Comparison of ENCODE assay signal across 19 cellular contexts in the genomic region with DNA sequence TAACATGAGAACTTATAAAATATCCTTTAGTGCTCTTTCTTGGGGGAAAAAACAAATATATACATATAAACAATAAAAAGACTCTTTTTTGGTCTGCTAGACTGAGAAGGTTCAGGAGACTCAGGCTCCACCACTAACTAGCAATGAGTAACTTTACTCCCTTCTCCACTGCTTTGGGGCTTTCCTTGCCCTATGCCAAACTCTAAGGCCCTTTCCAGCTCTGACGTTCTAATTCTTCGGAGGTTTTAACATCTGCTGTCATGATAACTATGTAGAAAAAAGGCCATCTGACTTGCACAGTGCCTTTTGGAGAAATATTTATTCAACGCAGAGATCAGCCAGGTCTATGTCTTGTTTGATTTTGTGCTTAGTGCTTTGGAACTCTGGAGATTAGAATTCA.
DNase-seq lines count a peak whose midpoint lies in the region; ATAC-seq and TF ChIP-seq lines count a peak whose summit lies in the region.
"Had no signal": no experiment of that assay in that cellular context is flagged by ENCODE, and none has a peak within 500 bp of the region (broad histone marks: within the 10 kb centered on the region; RNA-seq: fewer than 3 reads in every experiment).

No MANE protein-coding gene starts in this region.

- no peak for TF ChIP-seq EP300 in esophagus muscularis mucosa (IDR thresholded peaks at IDR 0.05)

- H3K27ac ChIP-seq in left ventricle myocardium inferior (replicated peaks) (peak overlapping the region; percentile 73), esophagus muscularis mucosa (replicated peaks in 1 of 4) (peak overlapping the region; percentile 33 to 72 (median 50)), psoas muscle (peak overlapping the region; percentile 0)
- H3K27ac ChIP-seq: C4-2B had no signal

- H3K36me3 ChIP-seq in left ventricle myocardium inferior (no peaks in the 10 kb centered on the region), esophagus muscularis mucosa (no peaks in the 10 kb centered on the region), psoas muscle (ENCODE audit: insufficient read depth in 1 of 2, low read depth in 1 of 2) (no peaks in the 10 kb centered on the region)
- H3K36me3 ChIP-seq: BE2C had no signal

- no peak for TF ChIP-seq POLR2A in esophagus muscularis mucosa (IDR thresholded peaks at IDR 0.05; ENCODE audit: low read depth)

- no peak for DNase-seq in left ventricle myocardium inferior
- DNase-seq in left cardiac atrium, result no peak
- DNase-seq in esophagus muscularis mucosa (ENCODE audit: extremely low spot score), result no peak
- no peak for DNase-seq in psoas muscle
- DNase-seq in stimulated activated CD4-positive, alpha-beta T cell treated with anti-CD3 and anti-CD28 coated beads, Interleukin-15, amount 100 ng/mL, for 24 hours, result no peak
- DNase-seq in ureter (ENCODE audit: low spot score), result no peak
- no peak for DNase-seq in Kasumi-1 (lab: John Stamatoyannopoulos, UW)
- DNase-seq: ACHN; BE2C; Caco-2; CD4-positive, alpha-beta T cell; DMS79; GDM1; GOT3; H7; HFFc6; IMR-90 had no signal

- H3K27me3 ChIP-seq in left ventricle myocardium inferior (ENCODE audit: low read depth) (no peaks in the 10 kb centered on the region), esophagus muscularis mucosa (no peaks in the 10 kb centered on the region), psoas muscle (ENCODE audit: insufficient read depth in 3 of 3, low read length in 2 of 3) (no peaks in the 10 kb centered on the region)
- H3K27me3 ChIP-seq: BE2C had no signal

- no peak for TF ChIP-seq CTCF in left ventricle myocardium inferior (IDR thresholded peaks at IDR 0.05; ENCODE audit: borderline replicate concordance)
- TF ChIP-seq CTCF in esophagus muscularis mucosa (IDR thresholded peaks at IDR 0.05), result no peak
- no peak for TF ChIP-seq CTCF in psoas muscle (IDR thresholded peaks at IDR 0.05)

- intact Hi-C loops in left ventricle myocardium inferior (cut with micrococcal nuclease), result no loop called here
- intact Hi-C loops in left cardiac atrium (cut with DNase I), result no loop called here
- intact Hi-C loops in esophagus muscularis mucosa (cut with DNase I), result no loop called here
- intact Hi-C loops in psoas muscle (cut with DNase I), result no loop called here

- H3K4me3 ChIP-seq in left ventricle myocardium inferior (no peak overlapping the region), esophagus muscularis mucosa (no peak overlapping the region), psoas muscle (no peak overlapping the region)

- WGBS in esophagus muscularis mucosa, result 47% methylated on average over 3 of the region's 3 CpGs
- WGBS in psoas muscle, 3 donors, result 26 to 52% (median 48%) methylated on average over 3 of the region's 3 CpGs

- H3K9me3 ChIP-seq in left ventricle myocardium inferior (replicated peaks) (no peaks in the 10 kb centered on the region), esophagus muscularis mucosa (no peaks in the 10 kb centered on the region), psoas muscle (no peaks in the 10 kb centered on the region)
- H3K9me3 ChIP-seq: BE2C, Caco-2 had no signal

- ATAC-seq in left cardiac atrium (no peak), psoas muscle (no peak)
- ATAC-seq: HCT116 had no signal

- H3K4me1 ChIP-seq in left ventricle myocardium inferior, result peaks cover 8% of the 10 kb centered on the region
- H3K4me1 ChIP-seq in esophagus muscularis mucosa, result peaks cover 3 to 36% (median 17%) of the 10 kb centered on the region in 4 donors
- no peaks in the 10 kb centered on the region for H3K4me1 ChIP-seq in psoas muscle
- H3K4me1 ChIP-seq: BE2C, Caco-2 had no signal

Comparison
In these comparisons a context has a peak if more than half of its experiments do, and no peak if none do; other contexts are left out.
1. H3K27ac ChIP-seq: peak in every context shown above with its lines; median percentile 73 in left ventricle myocardium inferior; 50 in esophagus muscularis mucosa; 0 in psoas muscle.